18 cellular contexts compared by ENCODE assay signal in the genomic region with DNA sequence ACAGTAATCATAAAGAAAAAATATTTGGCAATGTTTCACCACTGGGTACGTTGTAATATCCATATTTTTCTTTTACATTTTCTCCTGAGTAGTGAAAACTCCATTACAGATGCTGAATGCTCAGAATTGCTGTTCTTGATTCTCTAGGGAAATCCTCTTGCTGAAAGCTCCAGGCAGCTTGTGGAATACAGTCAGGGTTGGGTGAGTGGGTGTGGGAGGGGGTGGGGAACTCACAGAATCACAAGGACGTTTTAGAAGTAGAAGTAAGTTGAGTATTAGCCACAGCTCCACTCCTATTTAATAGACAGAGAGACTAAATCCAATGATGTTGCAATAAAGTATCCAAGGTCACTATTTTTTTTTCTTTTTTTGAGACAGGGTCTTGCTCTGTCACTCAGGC.
"Had no signal": no experiment of that assay in that cellular context is flagged by ENCODE, and none has a peak within 500 bp of the region (broad histone marks: within the 10 kb centered on the region; RNA-seq: fewer than 3 reads in every experiment).

No MANE protein-coding gene starts in this region.

- H3K27ac Mint-ChIP-seq: dendritic cell treated with granulocyte-macrophage colony-stimulating factor and Interleukin-4, amounts not matched to agents 40 ng/mL and 50 ng/mL, for 4 days; effector memory CD8-positive, alpha-beta T cell; endodermal cell; mesothelial cell of epicardium had no signal

- ATAC-seq: effector memory CD8-positive, alpha-beta T cell; foreskin keratinocyte; gastroesophageal sphincter; heart right ventricle; left cardiac atrium; left lung; left ventricle myocardium superior; lower lobe of right lung; mucosa of descending colon had no signal

- DNase-seq: colonic mucosa; cortex of kidney; effector CD8-positive, alpha-beta T cell; effector memory CD8-positive, alpha-beta T cell; endodermal cell; erythroblast; foreskin keratinocyte; heart right ventricle; hippocampal formation; left cardiac atrium; left lung; left ventricle myocardium superior; lower lobe of right lung; mesenchymal stem cell; mucosa of descending colon had no signal

- H3K27me3 Mint-ChIP-seq: dendritic cell treated with granulocyte-macrophage colony-stimulating factor and Interleukin-4, amounts not matched to agents 40 ng/mL and 50 ng/mL, for 4 days; effector memory CD8-positive, alpha-beta T cell had no signal

- H3K4me1 Mint-ChIP-seq: endodermal cell had no signal

- H3K4me3 Mint-ChIP-seq: dendritic cell treated with granulocyte-macrophage colony-stimulating factor and Interleukin-4, amounts not matched to agents 40 ng/mL and 50 ng/mL, for 4 days; effector memory CD8-positive, alpha-beta T cell; endodermal cell; mesothelial cell of epicardium had no signal
